ENCODE assay signal across 17 cellular contexts in the genomic region with DNA sequence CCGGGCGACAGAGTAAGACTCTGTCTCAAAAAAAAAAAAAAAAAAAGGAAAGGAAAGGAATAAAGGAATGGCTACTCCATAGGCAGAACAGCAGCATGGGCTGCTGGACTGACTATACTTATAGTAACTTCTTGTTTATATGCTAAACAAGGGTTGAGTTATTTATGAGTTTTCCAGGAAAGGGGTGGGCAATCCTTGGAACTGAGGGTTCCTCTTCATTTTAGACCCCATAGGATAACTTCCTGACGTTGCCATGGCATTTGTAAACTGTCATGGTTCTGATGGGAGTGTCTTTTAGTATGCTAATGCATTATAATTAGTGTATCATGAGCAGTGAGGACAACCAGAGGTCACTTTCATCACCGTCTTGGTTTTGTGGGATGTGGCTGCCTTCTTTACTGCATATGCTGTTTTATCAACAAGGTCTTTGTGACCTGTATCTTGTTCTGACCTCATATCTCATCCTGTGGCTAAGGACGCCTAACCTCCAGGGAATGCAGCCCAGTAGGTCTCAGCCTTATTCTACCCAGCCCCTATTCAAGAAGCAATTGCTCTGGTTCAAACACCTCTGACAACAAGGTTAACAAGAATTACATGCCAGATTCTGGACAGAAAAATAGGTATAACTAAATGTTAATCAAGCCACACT.
A peak's percentile ranks its signal among the peaks of the same experiment; 100 is the strongest.
DNase-seq lines count a peak whose midpoint lies in the region; ATAC-seq and TF ChIP-seq lines count a peak whose summit lies in the region.
"Had no signal": no experiment of that assay in that cellular context is flagged by ENCODE, and none has a peak within 500 bp of the region (broad histone marks: within the 10 kb centered on the region; RNA-seq: fewer than 3 reads in every experiment).

No MANE protein-coding gene starts in this region.

- no peak for TF ChIP-seq EP300 in tibial nerve (IDR thresholded peaks at IDR 0.05)

- no peak overlapping the region for H3K27ac Mint-ChIP-seq in natural killer cell
- H3K27ac Mint-ChIP-seq in natural killer cell treated with Interleukin-12 subunit alpha and Interleukin-12 subunit beta and Interleukin-15 and Interleukin-18, amount 100 ng/mL, for 72 hours, result no peak overlapping the region
- H3K27ac Mint-ChIP-seq: CD14-positive monocyte, HFFc6 had no signal

- peaks cover 0 to under 1% (median 0%) of the 10 kb centered on the region in 4 donors for H3K9me3 ChIP-seq in tibial nerve

- no peak overlapping the region for H3K4me3 ChIP-seq in tibial nerve

- H3K27me3 Mint-ChIP-seq in natural killer cell (ENCODE audit: low read depth in 2 of 2), result peaks cover 5 to 6% of the 10 kb centered on the region in 2 donors
- peaks cover 6 to 7% of the 10 kb centered on the region in 2 donors for H3K27me3 Mint-ChIP-seq in natural killer cell treated with Interleukin-12 subunit alpha and Interleukin-12 subunit beta and Interleukin-15 and Interleukin-18, amount 100 ng/mL, for 72 hours

- no peaks in the 10 kb centered on the region for H3K4me1 Mint-ChIP-seq in natural killer cell
- peaks cover 0 to 4% of the 10 kb centered on the region in 2 donors for H3K4me1 Mint-ChIP-seq in natural killer cell treated with Interleukin-12 subunit alpha and Interleukin-12 subunit beta and Interleukin-15 and Interleukin-18, amount 100 ng/mL, for 72 hours (ENCODE audit: low read depth in 2 of 2)

- ATAC-seq in natural killer cell (peak in 2 of 3 donors; percentile 32 to 71), left lobe of liver (no peak), GM19324 (IDR thresholded peaks at IDR 0.05; ENCODE audit: low FRiP score, unreplicated experiment) (no peak)
- ATAC-seq in natural killer cell treated with Interleukin-12 subunit alpha and Interleukin-12 subunit beta and Interleukin-15 and Interleukin-18, amount 100 ng/mL, for 72 hours, result no peak
- ATAC-seq: PC-3 had no signal

- no peaks in the 10 kb centered on the region for H3K36me3 ChIP-seq in tibial nerve

- H3K4me1 ChIP-seq in tibial nerve, result peaks cover 0 to 8% (median 0%) of the 10 kb centered on the region in 4 donors

- H3K9me3 Mint-ChIP-seq in natural killer cell, result no peaks in the 10 kb centered on the region
- H3K9me3 Mint-ChIP-seq in natural killer cell treated with Interleukin-12 subunit alpha and Interleukin-12 subunit beta and Interleukin-15 and Interleukin-18, amount 100 ng/mL, for 72 hours, result no peaks in the 10 kb centered on the region
- H3K9me3 Mint-ChIP-seq: HFFc6 had no signal

- H3K36me3 Mint-ChIP-seq in natural killer cell, result no peaks in the 10 kb centered on the region
- no peaks in the 10 kb centered on the region for H3K36me3 Mint-ChIP-seq in natural killer cell treated with Interleukin-12 subunit alpha and Interleukin-12 subunit beta and Interleukin-15 and Interleukin-18, amount 100 ng/mL, for 72 hours
- H3K36me3 Mint-ChIP-seq: CD14-positive monocyte had no signal

- no peak overlapping the region for H3K4me3 Mint-ChIP-seq in natural killer cell
- H3K4me3 Mint-ChIP-seq in natural killer cell treated with Interleukin-12 subunit alpha and Interleukin-12 subunit beta and Interleukin-15 and Interleukin-18, amount 100 ng/mL, for 72 hours, result no peak overlapping the region
- H3K4me3 Mint-ChIP-seq: CD14-positive monocyte, HFFc6 had no signal

- in situ Hi-C loops in SK-MEL-5 (cut with HindIII; ENCODE audit: low pct_unique_long_range_greater_than_20kb, low sequenced_read_pairs), result no loop called here

- intact Hi-C loops in natural killer cell (cut with micrococcal nuclease), result no loop called here

- WGBS in tibial nerve, 2 donors, result 75% methylated on average over 5 of the region's 5 CpGs

- H3K27me3 ChIP-seq in tibial nerve, result no peaks in the 10 kb centered on the region

- DNase-seq in natural killer cell (no peak), SK-MEL-5 (ENCODE audit: low read depth, low spot score) (peak; percentile 46), islet precursor cell (peak; percentile 65), left lobe of liver (ENCODE audit: low spot score) (no peak), tibial nerve (ENCODE audit: low spot score in 2 of 2) (no peak), caudate nucleus (lab: John Stamatoyannopoulos, UW) (no peak)
- no peak for DNase-seq in natural killer cell treated with Interleukin-12 subunit alpha and Interleukin-12 subunit beta and Interleukin-15 and Interleukin-18, amount 100 ng/mL, for 72 hours (ENCODE audit: low spot score)
- DNase-seq: 8988T, DMS79 treated with DMSO at 0.1 percent for 48 hours, HFFc6, NCI-H1417 treated with DMSO at 0.1 percent for 48 hours, NCI-H187 treated with DMSO at 0.1 percent for 48 hours, NCI-H345, NCI-H524 treated with DMSO at 0.1 percent for 48 hours, PC-3 had no signal

- H3K27ac ChIP-seq in tibial nerve, result no peak overlapping the region
- no peak overlapping the region for H3K27ac ChIP-seq in caudate nucleus (ENCODE audit: low read depth, low read length)

- TF ChIP-seq POLR2A in tibial nerve (IDR thresholded peaks at IDR 0.05), result no peak

- TF ChIP-seq CTCF in natural killer cell (IDR thresholded peaks at IDR 0.05) (no peak), tibial nerve (IDR thresholded peaks at IDR 0.05) (no peak)

Comparison
In these comparisons a context has a peak if more than half of its experiments do, and no peak if none do; other contexts are left out.
1. ATAC-seq: peak in natural killer cell (2 of 3); none in natural killer cell treated with Interleukin-12 subunit alpha and Interleukin-12 subunit beta and Interleukin-15 and Interleukin-18, amount 100 ng/mL, for 72 hours (0 of 2), left lobe of liver (single experiment) and GM19324 (single experiment).
2. DNase-seq: peak in SK-MEL-5 (single experiment) and islet precursor cell (single experiment); none in natural killer cell (single experiment), natural killer cell treated with Interleukin-12 subunit alpha and Interleukin-12 subunit beta and Interleukin-15 and Interleukin-18, amount 100 ng/mL, for 72 hours (single experiment), left lobe of liver (single experiment), tibial nerve (0 of 2) and caudate nucleus (0 of 61).